ENCODE assay signal across 1 cellular context in the genomic region with DNA sequence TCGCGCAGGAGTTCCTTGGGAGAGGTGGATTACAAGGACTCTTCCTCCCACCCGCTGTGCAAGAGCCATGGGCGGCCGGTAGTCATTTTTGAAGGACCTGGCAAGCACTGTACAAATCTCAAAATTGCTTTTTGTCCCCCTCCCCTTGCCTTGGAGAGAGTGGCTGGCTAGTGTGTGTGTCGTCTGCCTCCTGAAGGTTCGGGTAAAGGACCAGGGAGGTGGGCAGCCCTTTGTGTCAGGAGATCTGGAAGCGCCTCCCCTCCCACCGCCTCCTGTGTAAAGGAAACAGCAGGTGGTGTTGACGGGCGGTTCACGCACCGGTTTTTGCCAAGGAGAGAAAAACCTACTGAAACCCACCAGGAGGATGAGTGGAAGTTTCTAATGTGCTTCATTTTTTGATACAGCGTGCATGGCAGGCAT.
TF ChIP-seq lines count a peak whose summit lies in the region.

No MANE protein-coding gene starts in this region.

TF ChIP-seq in HEK293, 187 proteins besides CTCF, POLR2A, EP300 and RAD21 (continued from another document):
- TF ChIP-seq, protein P1, sequence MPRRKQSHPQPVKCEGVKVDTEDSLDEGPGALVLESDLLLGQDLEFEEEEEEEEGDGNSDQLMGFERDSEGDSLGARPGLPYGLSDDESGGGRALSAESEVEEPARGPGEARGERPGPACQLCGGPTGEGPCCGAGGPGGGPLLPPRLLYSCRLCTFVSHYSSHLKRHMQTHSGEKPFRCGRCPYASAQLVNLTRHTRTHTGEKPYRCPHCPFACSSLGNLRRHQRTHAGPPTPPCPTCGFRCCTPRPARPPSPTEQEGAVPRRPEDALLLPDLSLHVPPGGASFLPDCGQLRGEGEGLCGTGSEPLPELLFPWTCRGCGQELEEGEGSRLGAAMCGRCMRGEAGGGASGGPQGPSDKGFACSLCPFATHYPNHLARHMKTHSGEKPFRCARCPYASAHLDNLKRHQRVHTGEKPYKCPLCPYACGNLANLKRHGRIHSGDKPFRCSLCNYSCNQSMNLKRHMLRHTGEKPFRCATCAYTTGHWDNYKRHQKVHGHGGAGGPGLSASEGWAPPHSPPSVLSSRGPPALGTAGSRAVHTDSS (tag by site-specific recombination; IDR thresholded peaks at IDR 0.05), result peak; percentile 64
- TF ChIP-seq ZNF221 (tag by site-specific recombination; IDR thresholded peaks at IDR 0.05; ENCODE audit: borderline replicate concordance), result no peak
- TF ChIP-seq, protein P2, sequence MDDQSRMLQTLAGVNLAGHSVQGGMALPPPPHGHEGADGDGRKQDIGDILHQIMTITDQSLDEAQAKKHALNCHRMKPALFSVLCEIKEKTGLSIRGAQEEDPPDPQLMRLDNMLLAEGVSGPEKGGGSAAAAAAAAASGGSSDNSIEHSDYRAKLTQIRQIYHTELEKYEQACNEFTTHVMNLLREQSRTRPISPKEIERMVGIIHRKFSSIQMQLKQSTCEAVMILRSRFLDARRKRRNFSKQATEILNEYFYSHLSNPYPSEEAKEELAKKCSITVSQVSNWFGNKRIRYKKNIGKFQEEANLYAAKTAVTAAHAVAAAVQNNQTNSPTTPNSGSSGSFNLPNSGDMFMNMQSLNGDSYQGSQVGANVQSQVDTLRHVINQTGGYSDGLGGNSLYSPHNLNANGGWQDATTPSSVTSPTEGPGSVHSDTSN (CRISPR knock-in tag; IDR thresholded peaks at IDR 0.05), result no peak
- no peak for TF ChIP-seq HOXC10 (CRISPR knock-in tag; IDR thresholded peaks at IDR 0.05)
- TF ChIP-seq ZNF404 (tag by site-specific recombination; IDR thresholded peaks at IDR 0.05), result no peak
- peak; percentile 88 for TF ChIP-seq ZNF341 (tag by site-specific recombination; IDR thresholded peaks at IDR 0.05; ENCODE audit: low read depth)
- TF ChIP-seq SP2 (tag by site-specific recombination; IDR thresholded peaks at IDR 0.05), result peak; percentile 18; the same call in 1 of the 2 replicates
- no peak; the same call in 1 of the 2 replicates for TF ChIP-seq ZNF561 (tag by site-specific recombination; IDR thresholded peaks at IDR 0.05; ENCODE audit: borderline replicate concordance)
- TF ChIP-seq ZFHX2 (tag by site-specific recombination; conservative IDR thresholded peaks at IDR 0.05), result peak; percentile 28; the same call in 1 of the 2 replicates
- peak; percentile 50 for TF ChIP-seq GLIS1 (tag by site-specific recombination; IDR thresholded peaks at IDR 0.05)
- TF ChIP-seq ZNF654 (tag by site-specific recombination; IDR thresholded peaks at IDR 0.05; ENCODE audit: low read depth), result no peak
- no peak for TF ChIP-seq ZNF558 (tag by site-specific recombination; IDR thresholded peaks at IDR 0.05)
- TF ChIP-seq ZNF266 (tag by site-specific recombination; IDR thresholded peaks at IDR 0.05; ENCODE audit: low read depth), result no peak
- no peak for TF ChIP-seq ZNF423 (tag by site-specific recombination; IDR thresholded peaks at IDR 0.05)
TF ChIP-seq in HEK293: peak in this region for 15.
